Comparison of ENCODE assay signal across 15 cellular contexts in the genomic region with DNA sequence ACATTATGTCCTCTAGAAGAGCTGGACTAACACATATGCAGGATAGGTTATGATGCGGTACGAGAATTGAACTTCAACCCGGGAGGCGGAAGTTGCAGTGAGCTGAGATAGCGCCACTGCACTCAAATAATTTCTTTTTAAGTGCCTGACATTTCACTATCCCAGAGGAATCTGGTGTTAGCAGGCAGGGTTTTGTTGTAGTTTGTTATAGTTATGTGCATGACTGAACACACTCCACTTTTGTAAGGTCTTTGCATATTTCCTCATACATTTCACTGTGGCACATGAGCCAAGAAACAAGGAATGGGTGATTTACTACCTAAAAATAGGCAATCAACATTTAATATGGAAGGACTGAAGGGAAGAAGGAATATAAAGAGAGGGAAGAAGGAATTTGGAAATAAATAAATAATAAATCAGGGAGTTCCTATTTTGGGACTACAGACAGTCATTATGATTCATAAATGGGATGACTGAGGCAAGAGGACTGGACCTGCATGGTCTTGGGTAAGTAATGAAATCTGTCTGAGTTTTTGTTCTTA. TPM values are rescaled to one million over a fixed set of nuclear protein-coding genes. Genes with fewer than 3 reads are reported as not detected.
A peak's percentile ranks its signal among the peaks of the same experiment; 100 is the strongest.
DNase-seq lines count a peak whose midpoint lies in the region; ATAC-seq and TF ChIP-seq lines count a peak whose summit lies in the region.
"Had no signal": no experiment of that assay in that cellular context is flagged by ENCODE, and none has a peak within 500 bp of the region (broad histone marks: within the 10 kb centered on the region; RNA-seq: fewer than 3 reads in every experiment).

No MANE protein-coding gene starts in this region.

- CTCF ChIA-PET in activated CD8-positive, alpha-beta T cell treated with anti-CD3 and anti-CD28 coated beads for 36 hours (lab: Charles Lee): interaction anchor here (1.1 kb wide), 1 partner anchor 82 kb away, joined by 3 read pairs; no protein-coding TSS in a partner anchor

- ATAC-seq in GM18498 (IDR thresholded peaks at IDR 0.05; ENCODE audit: unreplicated experiment): no peak
- no peak for ATAC-seq in activated CD8-positive, alpha-beta T cell treated with anti-CD3 and anti-CD28 coated beads for 36 hours
- ATAC-seq: stimulated activated naive CD8-positive, alpha-beta T cell treated with anti-CD3 and anti-CD28 coated beads, Interleukin-15, Interleukin-2, amounts not matched to agents 100 U/mL and 50 U/mL, for 24 hours had no signal

- no peaks in the 10 kb centered on the region for H3K4me1 ChIP-seq in colonic mucosa
- no peaks in the 10 kb centered on the region for H3K4me1 ChIP-seq in transverse colon
- H3K4me1 ChIP-seq: esophagus squamous epithelium had no signal

- in situ Hi-C loops in transverse colon (cut with MboI; ENCODE audit: low pct_ligation_motif_present in 1 of 4, low pct_unique_long_range_greater_than_20kb in 1 of 4, low sequenced_read_pairs in 3 of 4): no loop called here

- DNase-seq in HCEC 1CT (peak; percentile 80), colonic mucosa (peak; percentile 25), kidney tubule cell (ENCODE audit: low spot score) (peak; percentile 85), transverse colon (no peak), DMS 273 (lab: John Stamatoyannopoulos, UW; ENCODE audit: unreplicated experiment) (no peak)
- DNase-seq in activated CD8-positive, alpha-beta T cell treated with anti-CD3 and anti-CD28 coated beads for 36 hours: no peak
- DNase-seq: activated T-cell treated with anti-CD3 and anti-CD28 coated beads, Interleukin-2, amount 50 U/mL, for 48 hours; CD8-positive, alpha-beta memory T cell; esophagus squamous epithelium; Kasumi-1; mesendoderm; NCI-H446 treated with DMSO at 0.1 percent for 48 hours; SIG-M5; stimulated activated naive CD8-positive, alpha-beta T cell treated with anti-CD3 and anti-CD28 coated beads, Interleukin-15, Interleukin-2, amounts not matched to agents 100 U/mL and 50 U/mL, for 24 hours had no signal

- no peaks in the 10 kb centered on the region for H3K27me3 ChIP-seq in colonic mucosa
- H3K27me3 ChIP-seq in transverse colon: no peaks in the 10 kb centered on the region
- H3K27me3 ChIP-seq: esophagus squamous epithelium had no signal

- H3K36me3 ChIP-seq in colonic mucosa (no peaks in the 10 kb centered on the region), transverse colon (no peaks in the 10 kb centered on the region)
- H3K36me3 ChIP-seq: esophagus squamous epithelium had no signal

- no peak overlapping the region for H3K4me3 Mint-ChIP-seq in activated CD8-positive, alpha-beta T cell treated with anti-CD3 and anti-CD28 coated beads for 36 hours
- H3K4me3 Mint-ChIP-seq: CD8-positive, alpha-beta memory T cell had no signal

- WGBS in transverse colon (ENCODE audit: low coverage in 1 of 2), 2 donors: 61 to 71% methylated on average over 4 to 5 of the region's 5 CpGs

- H3K27me3 Mint-ChIP-seq in activated CD8-positive, alpha-beta T cell treated with anti-CD3 and anti-CD28 coated beads for 36 hours: peaks cover 3% of the 10 kb centered on the region

- H3K4me3 ChIP-seq in colonic mucosa (no peak overlapping the region), transverse colon (no peak overlapping the region)
- H3K4me3 ChIP-seq: esophagus squamous epithelium had no signal

- no peaks in the 10 kb centered on the region for H3K9me3 ChIP-seq in colonic mucosa
- no peaks in the 10 kb centered on the region for H3K9me3 ChIP-seq in transverse colon
- H3K9me3 ChIP-seq: esophagus squamous epithelium had no signal

- no peak overlapping the region for H3K27ac Mint-ChIP-seq in activated CD8-positive, alpha-beta T cell treated with anti-CD3 and anti-CD28 coated beads for 36 hours
- H3K27ac Mint-ChIP-seq: CD8-positive, alpha-beta memory T cell had no signal

- no peaks in the 10 kb centered on the region for H3K9me3 Mint-ChIP-seq in activated CD8-positive, alpha-beta T cell treated with anti-CD3 and anti-CD28 coated beads for 36 hours
- H3K9me3 Mint-ChIP-seq: CD8-positive, alpha-beta memory T cell had no signal

- H3K27ac ChIP-seq in colonic mucosa: no peak overlapping the region
- peak overlapping the region in 3 of 4 donors; percentile 18 to 63 (median 34) for H3K27ac ChIP-seq in transverse colon

- H3K36me3 Mint-ChIP-seq in activated CD8-positive, alpha-beta T cell treated with anti-CD3 and anti-CD28 coated beads for 36 hours (ENCODE audit: low read depth): no peaks in the 10 kb centered on the region
- H3K36me3 Mint-ChIP-seq: CD8-positive, alpha-beta memory T cell had no signal

- POLR2A ChIA-PET in activated CD8-positive, alpha-beta T cell treated with anti-CD3 and anti-CD28 coated beads for 36 hours (lab: Charles Lee): no interaction called here

- no peak for TF ChIP-seq POLR2A in transverse colon (IDR thresholded peaks at IDR 0.05)

- TF ChIP-seq CTCF in colonic mucosa (IDR thresholded peaks at IDR 0.05) (no peak), transverse colon (IDR thresholded peaks at IDR 0.05) (no peak)
- TF ChIP-seq CTCF in activated CD8-positive, alpha-beta T cell treated with anti-CD3 and anti-CD28 coated beads for 36 hours (IDR thresholded peaks at IDR 0.05): no peak

- intact Hi-C loops in colonic mucosa (cut with DNase I): no loop called here
- intact Hi-C loops in transverse colon (cut with DNase I; ENCODE audit: low total_unique reads): no loop called here
- intact Hi-C loops in activated CD8-positive, alpha-beta T cell treated with anti-CD3 and anti-CD28 coated beads for 36 hours (cut with micrococcal nuclease): no loop called here

- TF ChIP-seq EP300 in transverse colon (IDR thresholded peaks at IDR 0.05; ENCODE audit: low read depth): no peak

- H3K4me1 Mint-ChIP-seq in activated CD8-positive, alpha-beta T cell treated with anti-CD3 and anti-CD28 coated beads for 36 hours (ENCODE audit: low read depth): no peaks in the 10 kb centered on the region
- H3K4me1 Mint-ChIP-seq: CD8-positive, alpha-beta memory T cell had no signal

- H3K9ac ChIP-seq in colonic mucosa (ENCODE audit: low read depth in 2 of 2, low read length in 2 of 2): no peak overlapping the region

RNA-seq across cellular contexts. Expression of a gene that starts 8.7 kb away (rescaled TPM):
- 10 to 100 TPM; 48.1 to 96.3 TPM for total RNA-seq in colonic mucosa
- total RNA-seq in transverse colon: 100 to 1,000 TPM in 1 of 4 donors, 10 to 100 TPM in 3; 67.0 to 121 (median 86.8) TPM
- 10 to 100 TPM; 27.3 to 28.2 TPM for total RNA-seq in activated CD8-positive, alpha-beta T cell treated with anti-CD3 and anti-CD28 coated beads for 36 hours

Comparison
In these comparisons a context has a peak if more than half of its experiments do, and no peak if none do; other contexts are left out.
1. DNase-seq: peak in HCEC 1CT (single experiment), colonic mucosa (single experiment) and kidney tubule cell (single experiment); none in transverse colon (single experiment), DMS 273 (single experiment) and activated CD8-positive, alpha-beta T cell treated with anti-CD3 and anti-CD28 coated beads for 36 hours (single experiment).